Comparison of ENCODE assay signal across 16 cellular contexts in the genomic region with DNA sequence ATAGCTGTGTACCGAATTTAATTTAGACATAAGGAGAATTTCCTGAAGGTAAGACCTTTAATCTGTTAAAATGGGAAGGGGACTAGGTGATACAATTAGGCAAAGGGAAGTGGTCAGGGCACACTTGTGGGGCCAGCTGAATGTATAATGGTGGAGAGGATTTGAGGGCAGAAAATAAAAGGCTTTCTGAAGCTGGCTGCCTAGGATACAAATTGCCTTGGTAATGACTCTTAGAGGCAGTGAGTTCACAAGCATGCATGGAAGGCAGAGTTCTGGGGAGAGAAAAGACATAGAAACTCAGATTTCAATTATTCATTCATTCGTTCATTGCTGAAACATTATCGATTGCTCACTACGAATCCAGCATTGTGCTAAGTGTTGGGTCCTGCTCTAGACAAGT.
"Had no signal": no experiment of that assay in that cellular context is flagged by ENCODE, and none has a peak within 500 bp of the region (broad histone marks: within the 10 kb centered on the region; RNA-seq: fewer than 3 reads in every experiment).

No MANE protein-coding gene starts in this region.

- DNase-seq: activated B cell treated with CpG ODN at 0.5 μM for 24 hours; activated CD4-positive, alpha-beta memory T cell treated with anti-CD3 and anti-CD28 coated beads for 36 hours; activated CD4-positive, alpha-beta T cell treated with anti-CD3 and anti-CD28 coated beads for 4 hours; activated CD8-positive, alpha-beta memory T cell treated with anti-CD3 and anti-CD28 coated beads, Interleukin-2, amount 10 ng/mL, durations not matched to agents 7 days and 5 days; effector CD8-positive, alpha-beta T cell; heart left ventricle; kidney; left lung; mammary epithelial cell; naive thymus-derived CD4-positive, alpha-beta T cell; spleen; stimulated activated naive CD4-positive, alpha-beta T cell treated with Interleukin-2 at 50 U/mL for 16 hours; thyroid gland had no signal

- ATAC-seq: activated CD8-positive, alpha-beta memory T cell treated with anti-CD3 and anti-CD28 coated beads, Interleukin-2, amount 10 ng/mL, durations not matched to agents 7 days and 5 days; esophagus mucosa; gastroesophageal sphincter; heart left ventricle; left lung; naive thymus-derived CD4-positive, alpha-beta T cell had no signal

- H3K27ac ChIP-seq: gastroesophageal sphincter, heart left ventricle, left lung, parathyroid adenoma, spleen, thyroid gland had no signal

- FAIRE-seq: kidney had no signal

- H3K27me3 ChIP-seq: left lung, thyroid gland had no signal

- H3K79me2 ChIP-seq: parathyroid adenoma had no signal

- H2AFZ ChIP-seq: parathyroid adenoma had no signal

- H3K4me3 ChIP-seq: gastroesophageal sphincter, heart left ventricle, left lung, spleen, thyroid gland had no signal

- H3K9me3 ChIP-seq: gastroesophageal sphincter, heart left ventricle, left lung, spleen, thyroid gland had no signal

- H3K36me3 ChIP-seq: gastroesophageal sphincter, heart left ventricle, left lung, spleen, thyroid gland had no signal

- H3K9ac ChIP-seq: parathyroid adenoma had no signal

- H3K4me1 ChIP-seq: gastroesophageal sphincter, left lung, parathyroid adenoma had no signal
